9 cellular contexts compared by ENCODE assay signal in the genomic region with DNA sequence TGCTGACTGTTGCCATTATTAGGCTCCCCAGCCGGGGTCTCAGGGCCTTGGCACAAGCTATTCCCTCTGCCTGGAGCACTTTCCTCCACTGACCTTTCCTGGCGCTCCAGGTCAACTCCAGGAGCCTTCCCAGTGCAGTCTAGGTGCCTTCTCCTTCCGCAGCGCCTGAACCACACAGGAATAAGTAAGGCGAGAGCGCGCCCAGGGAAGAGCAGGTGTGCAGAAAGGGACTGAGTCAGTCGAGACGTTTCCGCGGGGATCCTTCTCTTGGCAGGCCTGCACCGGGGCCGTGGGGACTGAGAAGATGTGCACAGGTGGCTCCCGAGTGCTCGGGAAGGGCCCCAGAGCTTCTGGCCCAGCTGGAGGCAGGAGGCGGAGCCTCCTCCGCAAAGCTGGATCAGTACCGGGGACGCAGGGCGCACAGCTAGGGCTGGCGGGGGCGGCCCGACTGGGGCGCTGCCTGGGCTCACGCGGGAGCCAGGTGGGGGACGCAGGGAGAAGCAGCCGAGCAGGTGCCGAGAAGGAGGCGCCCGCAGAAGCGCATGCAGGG. TPM values are rescaled to one million over a fixed set of nuclear protein-coding genes. Genes with fewer than 3 reads are reported as not detected.
DNase-seq lines count a peak whose midpoint lies in the region; ATAC-seq and TF ChIP-seq lines count a peak whose summit lies in the region.
"Had no signal": no experiment of that assay in that cellular context is flagged by ENCODE, and none has a peak within 500 bp of the region (broad histone marks: within the 10 kb centered on the region; RNA-seq: fewer than 3 reads in every experiment).

No MANE protein-coding gene starts in this region.

- H3K9ac ChIP-seq in subcutaneous abdominal adipose tissue (ENCODE audit: low read length in 5 of 5), result no peak overlapping the region

- H3K27me3 ChIP-seq in kidney epithelial cell (ENCODE audit: control insufficient read depth, insufficient read depth, low read length) (peaks cover 21% of the 10 kb centered on the region), subcutaneous abdominal adipose tissue (ENCODE audit: control insufficient read depth in 5 of 5, insufficient read depth in 4 of 5, low read length in 5 of 5) (peaks cover 0 to 17% (median 12%) of the 10 kb centered on the region in 5 donors)

- peaks cover 3% of the 10 kb centered on the region for H3K4me1 Mint-ChIP-seq in activated naive CD8-positive, alpha-beta T cell treated with anti-CD3 and anti-CD28 coated beads, Interleukin-2, amount 50 U/mL, for 24 hours

- peak; percentile 22 to 26 for DNase-seq in stimulated activated CD4-positive, alpha-beta T cell treated with anti-CD3 and anti-CD28 coated beads, Interleukin-2, amount 100 ng/mL, for 24 hours
- DNase-seq in stimulated activated CD4-positive, alpha-beta T cell treated with anti-CD3 and anti-CD28 coated beads, Interleukin-4, amount 100 ng/mL, for 24 hours, result no peak
- DNase-seq in NCI-H2107 (lab: John Stamatoyannopoulos, UW) (peak; percentile 100), kidney epithelial cell (ENCODE audit: low read depth) (no peak), HEK293T (ENCODE audit: extremely low spot score) (no peak)
- no peak for DNase-seq in activated naive CD8-positive, alpha-beta T cell treated with anti-CD3 and anti-CD28 coated beads, Interleukin-2, amount 50 U/mL, for 24 hours

- no peaks in the 10 kb centered on the region for H3K9me3 ChIP-seq in subcutaneous abdominal adipose tissue (ENCODE audit: control insufficient read depth in 5 of 5, low read length in 5 of 5)

- no peaks in the 10 kb centered on the region for H3K9me3 Mint-ChIP-seq in activated naive CD8-positive, alpha-beta T cell treated with anti-CD3 and anti-CD28 coated beads, Interleukin-2, amount 50 U/mL, for 24 hours
- H3K9me3 Mint-ChIP-seq: activated naive CD4-positive, alpha-beta T cell treated with anti-CD3 and anti-CD28 coated beads, Interleukin-2, amount 50 U/mL, for 72 hours had no signal

- H3K4me3 Mint-ChIP-seq in activated naive CD8-positive, alpha-beta T cell treated with anti-CD3 and anti-CD28 coated beads, Interleukin-2, amount 50 U/mL, for 24 hours, result peak overlapping the region; percentile 50

- H3K27me3 Mint-ChIP-seq in activated naive CD8-positive, alpha-beta T cell treated with anti-CD3 and anti-CD28 coated beads, Interleukin-2, amount 50 U/mL, for 24 hours, result peaks cover 27% of the 10 kb centered on the region

- no peak for TF ChIP-seq CTCF in kidney epithelial cell (IDR thresholded peaks at IDR 0.05; ENCODE audit: insufficient read depth, low read length, poor library complexity, severe bottlenecking)

- peak; percentile 1 for ATAC-seq in activated naive CD8-positive, alpha-beta T cell treated with anti-CD3 and anti-CD28 coated beads, Interleukin-2, amount 50 U/mL, for 24 hours
- ATAC-seq in HG02678 (IDR thresholded peaks at IDR 0.05; ENCODE audit: unreplicated experiment), result no peak

- peaks cover 0 to 10% (median 7%) of the 10 kb centered on the region in 5 donors for H3K4me1 ChIP-seq in subcutaneous abdominal adipose tissue (ENCODE audit: control insufficient read depth in 5 of 5, insufficient read depth in 5 of 5, low read length in 5 of 5)

- H3K4me3 ChIP-seq in kidney epithelial cell (ENCODE audit: low read depth, low read length) (peak overlapping the region; percentile 3), subcutaneous abdominal adipose tissue (ENCODE audit: low read depth in 1 of 5, low read length in 5 of 5) (peak overlapping the region in 4 of 5 donors; percentile 22 to 66 (median 53))

- no peak overlapping the region for H3K27ac Mint-ChIP-seq in activated naive CD8-positive, alpha-beta T cell treated with anti-CD3 and anti-CD28 coated beads, Interleukin-2, amount 50 U/mL, for 24 hours

- CTCF ChIA-PET in HEK293T (lab: Yijun Ruan, JAX), result interaction anchor here (0.6 kb wide), 1 partner anchor 226 kb away, joined by 3 read pairs; no protein-coding TSS in a partner anchor

- H3K36me3 ChIP-seq in kidney epithelial cell (ENCODE audit: control insufficient read depth, insufficient read depth, low read length) (no peaks in the 10 kb centered on the region), subcutaneous abdominal adipose tissue (ENCODE audit: control insufficient read depth in 5 of 5, insufficient read depth in 5 of 5, low read length in 5 of 5) (peaks cover 9 to 24% (median 22%) of the 10 kb centered on the region in 5 donors)

- H3K36me3 Mint-ChIP-seq in activated naive CD8-positive, alpha-beta T cell treated with anti-CD3 and anti-CD28 coated beads, Interleukin-2, amount 50 U/mL, for 24 hours (ENCODE audit: low read depth), result peaks cover 3% of the 10 kb centered on the region
- H3K36me3 Mint-ChIP-seq: activated naive CD4-positive, alpha-beta T cell treated with anti-CD3 and anti-CD28 coated beads, Interleukin-2, amount 50 U/mL, for 72 hours had no signal

- no peak overlapping the region for H3K27ac ChIP-seq in subcutaneous abdominal adipose tissue (ENCODE audit: low read depth, low read length)

- POLR2A ChIA-PET in HEK293T (lab: Yijun Ruan, JAX), result no interaction called here

TF ChIP-seq in HEK293T, 16 proteins besides CTCF, POLR2A, EP300 and RAD21:
- TF ChIP-seq ELF4 (IDR thresholded peaks at IDR 0.05), result no peak
- no peak for TF ChIP-seq L3MBTL2 (conservative IDR thresholded peaks at IDR 0.05)
- no peak for TF ChIP-seq SP1 (IDR thresholded peaks at IDR 0.05)
- no peak for TF ChIP-seq BHLHE40 (IDR thresholded peaks at IDR 0.05; ENCODE audit: borderline replicate concordance)
- no peak for TF ChIP-seq FOXM1 (IDR thresholded peaks at IDR 0.05; ENCODE audit: borderline replicate concordance)
- TF ChIP-seq NFRKB (IDR thresholded peaks at IDR 0.05), result no peak
- no peak for TF ChIP-seq FOXA1 (IDR thresholded peaks at IDR 0.05)

RNA-seq across cellular contexts. Expression of a gene that starts 0.8 kb away (rescaled TPM):
- 0.58 and 1.7 TPM in 2 replicates for total RNA-seq in kidney epithelial cell

Comparison
In these comparisons a context has a peak if more than half of its experiments do, and no peak if none do; other contexts are left out.
1. DNase-seq: peak in stimulated activated CD4-positive, alpha-beta T cell treated with anti-CD3 and anti-CD28 coated beads, Interleukin-2, amount 100 ng/mL, for 24 hours (2 of 2) and NCI-H2107 (single experiment); none in stimulated activated CD4-positive, alpha-beta T cell treated with anti-CD3 and anti-CD28 coated beads, Interleukin-4, amount 100 ng/mL, for 24 hours (single experiment), activated naive CD8-positive, alpha-beta T cell treated with anti-CD3 and anti-CD28 coated beads, Interleukin-2, amount 50 U/mL, for 24 hours (single experiment), kidney epithelial cell (single experiment) and HEK293T (single experiment).